Comparison of ENCODE assay signal across 1 cellular context in the genomic region with DNA sequence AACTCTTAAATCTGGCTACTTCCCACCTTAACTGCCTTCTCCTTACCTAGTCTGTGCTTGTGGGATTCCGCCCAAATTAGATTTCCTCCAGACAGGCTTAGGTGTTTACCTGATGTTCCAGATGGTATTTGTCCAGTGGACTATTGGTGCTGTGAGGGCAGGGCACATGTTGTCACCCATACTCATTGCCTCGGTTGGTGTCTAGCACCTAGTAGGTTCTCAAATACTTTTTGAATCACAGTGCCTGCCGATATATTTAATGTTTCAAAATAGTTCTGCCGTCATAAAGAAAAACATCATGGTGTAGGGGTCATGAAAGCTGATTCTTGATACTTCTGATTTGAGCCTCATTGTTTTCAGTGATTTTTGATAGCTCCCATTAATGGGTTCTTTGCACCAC.
TF ChIP-seq lines count a peak whose summit lies in the region.

No MANE protein-coding gene starts in this region.

TF ChIP-seq in SK-N-SH treated with all-trans-retinoic acid at 6 μM for 48 hours, 23 proteins besides CTCF, POLR2A, EP300 and RAD21 (continued from another document):
- TF ChIP-seq, protein P1, sequence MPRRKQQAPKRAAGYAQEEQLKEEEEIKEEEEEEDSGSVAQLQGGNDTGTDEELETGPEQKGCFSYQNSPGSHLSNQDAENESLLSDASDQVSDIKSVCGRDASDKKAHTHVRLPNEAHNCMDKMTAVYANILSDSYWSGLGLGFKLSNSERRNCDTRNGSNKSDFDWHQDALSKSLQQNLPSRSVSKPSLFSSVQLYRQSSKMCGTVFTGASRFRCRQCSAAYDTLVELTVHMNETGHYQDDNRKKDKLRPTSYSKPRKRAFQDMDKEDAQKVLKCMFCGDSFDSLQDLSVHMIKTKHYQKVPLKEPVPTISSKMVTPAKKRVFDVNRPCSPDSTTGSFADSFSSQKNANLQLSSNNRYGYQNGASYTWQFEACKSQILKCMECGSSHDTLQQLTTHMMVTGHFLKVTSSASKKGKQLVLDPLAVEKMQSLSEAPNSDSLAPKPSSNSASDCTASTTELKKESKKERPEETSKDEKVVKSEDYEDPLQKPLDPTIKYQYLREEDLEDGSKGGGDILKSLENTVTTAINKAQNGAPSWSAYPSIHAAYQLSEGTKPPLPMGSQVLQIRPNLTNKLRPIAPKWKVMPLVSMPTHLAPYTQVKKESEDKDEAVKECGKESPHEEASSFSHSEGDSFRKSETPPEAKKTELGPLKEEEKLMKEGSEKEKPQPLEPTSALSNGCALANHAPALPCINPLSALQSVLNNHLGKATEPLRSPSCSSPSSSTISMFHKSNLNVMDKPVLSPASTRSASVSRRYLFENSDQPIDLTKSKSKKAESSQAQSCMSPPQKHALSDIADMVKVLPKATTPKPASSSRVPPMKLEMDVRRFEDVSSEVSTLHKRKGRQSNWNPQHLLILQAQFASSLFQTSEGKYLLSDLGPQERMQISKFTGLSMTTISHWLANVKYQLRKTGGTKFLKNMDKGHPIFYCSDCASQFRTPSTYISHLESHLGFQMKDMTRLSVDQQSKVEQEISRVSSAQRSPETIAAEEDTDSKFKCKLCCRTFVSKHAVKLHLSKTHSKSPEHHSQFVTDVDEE (CRISPR knock-in tag; IDR thresholded peaks at IDR 0.05) = no peak
- TF ChIP-seq ZNF565 (CRISPR knock-in tag; conservative IDR thresholded peaks at IDR 0.05; ENCODE audit: low read depth) = no peak
- no peak for TF ChIP-seq ZFP3 (CRISPR knock-in tag; IDR thresholded peaks at IDR 0.05)
- no peak for TF ChIP-seq SNAI2 (CRISPR knock-in tag; IDR thresholded peaks at IDR 0.05)
- no peak for TF ChIP-seq GLIS3 (CRISPR knock-in tag; IDR thresholded peaks at IDR 0.05)
- TF ChIP-seq TCF4 (CRISPR knock-in tag; IDR thresholded peaks at IDR 0.05; ENCODE audit: borderline replicate concordance) = no peak
- TF ChIP-seq OSR1 (CRISPR knock-in tag; IDR thresholded peaks at IDR 0.05) = no peak
- no peak for TF ChIP-seq TOX (CRISPR knock-in tag; IDR thresholded peaks at IDR 0.05; ENCODE audit: borderline replicate concordance)
- TF ChIP-seq, protein P2, sequence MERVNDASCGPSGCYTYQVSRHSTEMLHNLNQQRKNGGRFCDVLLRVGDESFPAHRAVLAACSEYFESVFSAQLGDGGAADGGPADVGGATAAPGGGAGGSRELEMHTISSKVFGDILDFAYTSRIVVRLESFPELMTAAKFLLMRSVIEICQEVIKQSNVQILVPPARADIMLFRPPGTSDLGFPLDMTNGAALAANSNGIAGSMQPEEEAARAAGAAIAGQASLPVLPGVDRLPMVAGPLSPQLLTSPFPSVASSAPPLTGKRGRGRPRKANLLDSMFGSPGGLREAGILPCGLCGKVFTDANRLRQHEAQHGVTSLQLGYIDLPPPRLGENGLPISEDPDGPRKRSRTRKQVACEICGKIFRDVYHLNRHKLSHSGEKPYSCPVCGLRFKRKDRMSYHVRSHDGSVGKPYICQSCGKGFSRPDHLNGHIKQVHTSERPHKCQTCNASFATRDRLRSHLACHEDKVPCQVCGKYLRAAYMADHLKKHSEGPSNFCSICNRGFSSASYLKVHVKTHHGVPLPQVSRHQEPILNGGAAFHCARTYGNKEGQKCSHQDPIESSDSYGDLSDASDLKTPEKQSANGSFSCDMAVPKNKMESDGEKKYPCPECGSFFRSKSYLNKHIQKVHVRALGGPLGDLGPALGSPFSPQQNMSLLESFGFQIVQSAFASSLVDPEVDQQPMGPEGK (CRISPR knock-in tag; IDR thresholded peaks at IDR 0.05; ENCODE audit: borderline replicate concordance) = no peak
- no peak for TF ChIP-seq ZNF70 (CRISPR knock-in tag; IDR thresholded peaks at IDR 0.05)
- TF ChIP-seq RARB (CRISPR knock-in tag; IDR thresholded peaks at IDR 0.05) = no peak
- no peak for TF ChIP-seq ZC3H10 (CRISPR knock-in tag; IDR thresholded peaks at IDR 0.05)
- TF ChIP-seq CSDC2 (CRISPR knock-in tag; IDR thresholded peaks at IDR 0.05) = no peak
- no peak for TF ChIP-seq BACH2 (CRISPR knock-in tag; IDR thresholded peaks at IDR 0.05; ENCODE audit: borderline replicate concordance)
TF ChIP-seq in SK-N-SH treated with all-trans-retinoic acid at 6 μM for 48 hours: peak in this region for 0.
